In genomic region chr14:23632461-23633159, GRCh38 we compare ENCODE assay signal across 10 cellular contexts. TPM values are rescaled to one million over a fixed set of nuclear protein-coding genes. Genes with fewer than 3 reads are reported as not detected.
A peak's percentile ranks its signal among the peaks of the same experiment; 100 is the strongest.
DNase-seq lines count a peak whose midpoint lies in the region; ATAC-seq and TF ChIP-seq lines count a peak whose summit lies in the region.
"Had no signal": no experiment of that assay in that cellular context is flagged by ENCODE, and none has a peak within 500 bp of the region (broad histone marks: within the 10 kb centered on the region; RNA-seq: fewer than 3 reads in every experiment).

No MANE protein-coding gene starts in this region.

- H3K9ac ChIP-seq in mesendoderm (ENCODE audit: low read length): no peak overlapping the region
- H3K9ac ChIP-seq: KMS-11 had no signal

- no peak for DNase-seq in activated CD8-positive, alpha-beta memory T cell treated with anti-CD3 and anti-CD28 coated beads, Interleukin-2, amount 10 ng/mL, durations not matched to agents 7 days and 5 days
- DNase-seq in activated CD8-positive, alpha-beta memory T cell treated with anti-CD3 and anti-CD28 coated beads, Interleukin-2, amount 50 U/mL, for 4 hours: no peak
- no peak for DNase-seq in activated CD8-positive, alpha-beta T cell treated with anti-CD3 and anti-CD28 coated beads for 36 hours
- DNase-seq in mesendoderm (peak; percentile 17), upper lobe of left lung (no peak), T1000 (lab: John Stamatoyannopoulos, UW) (no peak), mesenteric fat pad (ENCODE audit: low spot score) (no peak)
- DNase-seq in activated CD4-positive, CD25-positive, alpha-beta regulatory T cell treated with anti-CD3 and anti-CD28 coated beads, Interleukin-2, amount 50 U/mL, for 72 hours: no peak

- no peaks in the 10 kb centered on the region for H3K79me1 ChIP-seq in mesendoderm (ENCODE audit: low read length)

- H3K4me3 ChIP-seq in mesendoderm (ENCODE audit: low read length): no peak overlapping the region
- H3K4me3 ChIP-seq in upper lobe of left lung: no peak overlapping the region

- peaks cover 35% of the 10 kb centered on the region for H3K4me1 Mint-ChIP-seq in activated CD8-positive, alpha-beta memory T cell treated with anti-CD3 and anti-CD28 coated beads, Interleukin-2, amount 10 ng/mL, durations not matched to agents 7 days and 5 days
- H3K4me1 Mint-ChIP-seq in activated CD8-positive, alpha-beta T cell treated with anti-CD3 and anti-CD28 coated beads for 36 hours (ENCODE audit: low read depth): peaks cover 4% of the 10 kb centered on the region

- no peak overlapping the region for H3K4ac ChIP-seq in mesendoderm (ENCODE audit: low read depth, low read length)

- H3K27me3 ChIP-seq in mesendoderm (ENCODE audit: insufficient read depth, low read length, poor library complexity): no peaks in the 10 kb centered on the region
- H3K27me3 ChIP-seq in upper lobe of left lung: no peaks in the 10 kb centered on the region

- peaks cover 11% of the 10 kb centered on the region for H3K4me1 ChIP-seq in mesendoderm (ENCODE audit: control insufficient read depth, low read depth, low read length)
- peaks cover 4 to 11% (median 8%) of the 10 kb centered on the region in 4 donors for H3K4me1 ChIP-seq in upper lobe of left lung

- no peak overlapping the region for H2BK120ac ChIP-seq in mesendoderm (ENCODE audit: low read depth, low read length)

- POLR2A ChIA-PET in activated CD8-positive, alpha-beta T cell treated with anti-CD3 and anti-CD28 coated beads for 36 hours (lab: Charles Lee): interaction anchor here (1.5 kb wide), 1 partner anchor 14 kb away, joined by 4 read pairs; no protein-coding TSS in a partner anchor

- WGBS in mesendoderm (ENCODE audit: extremely low coverage, insufficient coverage, low lambda C conversion rate): no CpG with 5 or more reads among the region's 4 CpGs
- 39 to 44% methylated on average over 4 of the region's 4 CpGs for WGBS in upper lobe of left lung, 2 donors

- no peak overlapping the region for H3K23ac ChIP-seq in mesendoderm (ENCODE audit: low read length)

- intact Hi-C loops in activated CD8-positive, alpha-beta T cell treated with anti-CD3 and anti-CD28 coated beads for 36 hours (cut with micrococcal nuclease): loop anchor here (10.0 kb wide), 1 partner anchor 282 kb away; no protein-coding TSS in a partner anchor

- no peak overlapping the region for H4K8ac ChIP-seq in mesendoderm (ENCODE audit: low read depth, low read length)

- no peak overlapping the region for H2BK5ac ChIP-seq in mesendoderm (ENCODE audit: low read length)

- no peak for TF ChIP-seq EP300 in upper lobe of left lung (IDR thresholded peaks at IDR 0.05)

- no peaks in the 10 kb centered on the region for H3K27me3 Mint-ChIP-seq in activated CD8-positive, alpha-beta memory T cell treated with anti-CD3 and anti-CD28 coated beads, Interleukin-2, amount 10 ng/mL, durations not matched to agents 7 days and 5 days
- H3K27me3 Mint-ChIP-seq in activated CD8-positive, alpha-beta T cell treated with anti-CD3 and anti-CD28 coated beads for 36 hours: no peaks in the 10 kb centered on the region

- H3K56ac ChIP-seq in mesendoderm (ENCODE audit: low read length): peak overlapping the region; percentile 69

- peak overlapping the region; percentile 12 for H3K27ac Mint-ChIP-seq in activated CD8-positive, alpha-beta memory T cell treated with anti-CD3 and anti-CD28 coated beads, Interleukin-2, amount 10 ng/mL, durations not matched to agents 7 days and 5 days
- no peak overlapping the region for H3K27ac Mint-ChIP-seq in activated CD8-positive, alpha-beta T cell treated with anti-CD3 and anti-CD28 coated beads for 36 hours
- H3K27ac Mint-ChIP-seq: T-helper 1 cell treated with Interleukin-12 subunit alpha and Interleukin-12 subunit beta and Interleukin-4 antibody, amounts not matched to agents 30 μg/mL and 1 μg/mL, for 36 hours had no signal

- no peaks in the 10 kb centered on the region for H3K79me2 ChIP-seq in mesendoderm (ENCODE audit: control insufficient read depth, insufficient read depth, low read length)

- H2BK15ac ChIP-seq in mesendoderm (replicated peaks; ENCODE audit: low read depth): no peak overlapping the region

- no peak for TF ChIP-seq CTCF in activated CD8-positive, alpha-beta T cell treated with anti-CD3 and anti-CD28 coated beads for 36 hours (IDR thresholded peaks at IDR 0.05)
- TF ChIP-seq CTCF in upper lobe of left lung (IDR thresholded peaks at IDR 0.05): no peak

- no peak overlapping the region for H2AK5ac ChIP-seq in mesendoderm (ENCODE audit: low read length)

- H3K27ac ChIP-seq in mesendoderm (ENCODE audit: low read depth, low read length): no peak overlapping the region
- H3K27ac ChIP-seq in upper lobe of left lung: no peak overlapping the region
- H3K27ac ChIP-seq: KMS-11 had no signal

- CTCF ChIA-PET in activated CD8-positive, alpha-beta memory T cell treated with anti-CD3 and anti-CD28 coated beads, Interleukin-2, amount 10 ng/mL, durations not matched to agents 7 days and 5 days (lab: Charles Lee): interaction anchor here (0.7 to 6.5 kb wide), 51 partner anchors 9 to 799 kb away, joined by 3 to 90 read pairs (median 5); partner anchors contain the start of gene DHRS4
- CTCF ChIA-PET in activated CD8-positive, alpha-beta T cell treated with anti-CD3 and anti-CD28 coated beads for 36 hours (lab: Charles Lee): interaction anchor here (0.6 to 4.9 kb wide), 88 partner anchors 9 to 1312 kb away, joined by 3 to 73 read pairs (median 5); partner anchors contain the start of gene DCAF11

- no peak for ATAC-seq in activated CD8-positive, alpha-beta memory T cell treated with anti-CD3 and anti-CD28 coated beads, Interleukin-2, amount 10 ng/mL, durations not matched to agents 7 days and 5 days
- no peak for ATAC-seq in activated CD8-positive, alpha-beta T cell treated with anti-CD3 and anti-CD28 coated beads for 36 hours
- ATAC-seq in upper lobe of left lung (ENCODE audit: low FRiP score in 2 of 2): peak; percentile 24 to 26

- no peaks in the 10 kb centered on the region for H3K9me3 Mint-ChIP-seq in activated CD8-positive, alpha-beta memory T cell treated with anti-CD3 and anti-CD28 coated beads, Interleukin-2, amount 10 ng/mL, durations not matched to agents 7 days and 5 days (ENCODE audit: low read depth)
- H3K9me3 Mint-ChIP-seq in activated CD8-positive, alpha-beta T cell treated with anti-CD3 and anti-CD28 coated beads for 36 hours: no peaks in the 10 kb centered on the region
- H3K9me3 Mint-ChIP-seq: T-helper 1 cell treated with Interleukin-12 subunit alpha and Interleukin-12 subunit beta and Interleukin-4 antibody, amounts not matched to agents 30 μg/mL and 1 μg/mL, for 36 hours had no signal

- H3K36me3 ChIP-seq in mesendoderm (ENCODE audit: control insufficient read depth, insufficient read depth, low read length) (no peaks in the 10 kb centered on the region), upper lobe of left lung (no peaks in the 10 kb centered on the region)

- no peak overlapping the region for H3K4me3 Mint-ChIP-seq in activated CD8-positive, alpha-beta memory T cell treated with anti-CD3 and anti-CD28 coated beads, Interleukin-2, amount 10 ng/mL, durations not matched to agents 7 days and 5 days
- peak overlapping the region; percentile 42 for H3K4me3 Mint-ChIP-seq in activated CD8-positive, alpha-beta T cell treated with anti-CD3 and anti-CD28 coated beads for 36 hours
- H3K4me3 Mint-ChIP-seq: T-helper 1 cell treated with Interleukin-12 subunit alpha and Interleukin-12 subunit beta and Interleukin-4 antibody, amounts not matched to agents 30 μg/mL and 1 μg/mL, for 36 hours had no signal

- no peak for TF ChIP-seq POLR2A in upper lobe of left lung (IDR thresholded peaks at IDR 0.05)

- no peak overlapping the region for H3K18ac ChIP-seq in mesendoderm (ENCODE audit: low read length)

- no peaks in the 10 kb centered on the region for H3K36me3 Mint-ChIP-seq in activated CD8-positive, alpha-beta memory T cell treated with anti-CD3 and anti-CD28 coated beads, Interleukin-2, amount 10 ng/mL, durations not matched to agents 7 days and 5 days
- no peaks in the 10 kb centered on the region for H3K36me3 Mint-ChIP-seq in activated CD8-positive, alpha-beta T cell treated with anti-CD3 and anti-CD28 coated beads for 36 hours (ENCODE audit: low read depth)

- H4K5ac ChIP-seq in mesendoderm (ENCODE audit: low read length): no peak overlapping the region

- H3K4me2 ChIP-seq in mesendoderm (ENCODE audit: low read length): no peak overlapping the region
- H3K4me2 ChIP-seq: KMS-11 had no signal

- H3K9me3 ChIP-seq in upper lobe of left lung: no peaks in the 10 kb centered on the region

RNA-seq across cellular contexts. Expression of gene DHRS2, which starts 3.6 kb away (rescaled TPM):
- total RNA-seq in activated CD8-positive, alpha-beta memory T cell treated with anti-CD3 and anti-CD28 coated beads, Interleukin-2, amount 10 ng/mL, durations not matched to agents 7 days and 5 days: 1 to 10 TPM; 1.1 to 2.7 TPM
- total RNA-seq in activated CD8-positive, alpha-beta T cell treated with anti-CD3 and anti-CD28 coated beads for 36 hours: 1 to 10 TPM; 3.3 to 3.5 TPM
- polyA plus RNA-seq in mesendoderm (2013, experiment 1 of 2): 0.90 TPM
- 0.87 TPM for polyA plus RNA-seq in mesendoderm (2013, experiment 2 of 2)
- total RNA-seq in upper lobe of left lung (1 to 10 TPM in 2 of 6 donors, under 1 TPM in 3, not detected in 1; 0.30 to 5.2 (median 0.76) TPM), mesenteric fat pad (not detected)

RNA-seq across cellular contexts. Expression of gene JPH4, which starts 54.0 kb away (rescaled TPM):
- total RNA-seq in activated CD8-positive, alpha-beta memory T cell treated with anti-CD3 and anti-CD28 coated beads, Interleukin-2, amount 10 ng/mL, durations not matched to agents 7 days and 5 days: under 1 TPM in 1 of 2 experiments, not detected in 1; 0.77 TPM
- under 1 TPM; 0.25 to 0.51 TPM for total RNA-seq in activated CD8-positive, alpha-beta T cell treated with anti-CD3 and anti-CD28 coated beads for 36 hours
- polyA plus RNA-seq in mesendoderm (2013, experiment 1 of 2): 2.1 TPM
- 2.1 TPM for polyA plus RNA-seq in mesendoderm (2013, experiment 2 of 2)
- total RNA-seq in upper lobe of left lung (1 to 10 TPM in 5 of 6 donors, under 1 TPM in 1; 0.69 to 6.5 (median 2.5) TPM), mesenteric fat pad (1.1 TPM)

Comparison
In these comparisons a context has a peak if more than half of its experiments do, and no peak if none do; other contexts are left out.
1. ATAC-seq: peak in upper lobe of left lung (2 of 2); none in activated CD8-positive, alpha-beta memory T cell treated with anti-CD3 and anti-CD28 coated beads, Interleukin-2, amount 10 ng/mL, durations not matched to agents 7 days and 5 days (single experiment) and activated CD8-positive, alpha-beta T cell treated with anti-CD3 and anti-CD28 coated beads for 36 hours (single experiment).